35 cellular contexts compared by ENCODE assay signal in genomic region chr22:27284314-27284713, GRCh38.
"Had no signal": no experiment of that assay in that cellular context is flagged by ENCODE, and none has a peak within 500 bp of the region (broad histone marks: within the 10 kb centered on the region; RNA-seq: fewer than 3 reads in every experiment).

No MANE protein-coding gene starts in this region.

- H3K4me1 Mint-ChIP-seq: activated CD4-positive, alpha-beta memory T cell treated with anti-CD3 and anti-CD28 coated beads, Interleukin-2, amount 10 ng/mL, durations not matched to agents 7 days and 5 days; activated CD4-positive, alpha-beta T cell treated with anti-CD3 and anti-CD28 coated beads for 36 hours; activated CD4-positive, alpha-beta T cell treated with anti-CD3 and anti-CD28 coated beads, Interleukin-2, amount 10 ng/mL, durations not matched to agents 7 days and 5 days; activated naive CD4-positive, alpha-beta T cell treated with anti-CD3 and anti-CD28 coated beads, Interleukin-2, amount 10 ng/mL, durations not matched to agents 7 days and 5 days; activated naive CD4-positive, alpha-beta T cell treated with anti-CD3 and anti-CD28 coated beads, Interleukin-2, amount 50 U/mL, for 24 hours; activated naive CD8-positive, alpha-beta T cell treated with anti-CD3 and anti-CD28 coated beads, Interleukin-2, amount 10 ng/mL, durations not matched to agents 7 days and 5 days; activated naive CD8-positive, alpha-beta T cell treated with anti-CD3 and anti-CD28 coated beads, Interleukin-2, amount 50 U/mL, for 24 hours; central memory CD8-positive, alpha-beta T cell; T-cell; T-helper 17 cell had no signal

- H3K27me3 Mint-ChIP-seq: activated CD4-positive, alpha-beta memory T cell treated with anti-CD3 and anti-CD28 coated beads, Interleukin-2, amount 10 ng/mL, durations not matched to agents 7 days and 5 days; activated CD4-positive, alpha-beta T cell treated with anti-CD3 and anti-CD28 coated beads, Interleukin-2, amount 10 ng/mL, durations not matched to agents 7 days and 5 days; activated naive CD4-positive, alpha-beta T cell treated with anti-CD3 and anti-CD28 coated beads, Interleukin-2, amount 10 ng/mL, durations not matched to agents 7 days and 5 days; activated naive CD8-positive, alpha-beta T cell treated with anti-CD3 and anti-CD28 coated beads, Interleukin-2, amount 10 ng/mL, durations not matched to agents 7 days and 5 days; central memory CD8-positive, alpha-beta T cell had no signal

- H3K4me1 ChIP-seq: ascending aorta, body of pancreas had no signal

- DNase-seq: activated CD4-positive, alpha-beta memory T cell treated with anti-CD3 and anti-CD28 coated beads, Interleukin-2, amount 10 ng/mL, durations not matched to agents 7 days and 5 days; activated CD4-positive, alpha-beta T cell treated with anti-CD3 and anti-CD28 coated beads for 1 hour; activated CD4-positive, alpha-beta T cell treated with anti-CD3 and anti-CD28 coated beads for 36 hours; activated CD4-positive, alpha-beta T cell treated with anti-CD3 and anti-CD28 coated beads for 48 hours; activated CD4-positive, alpha-beta T cell treated with anti-CD3 and anti-CD28 coated beads, Interleukin-2, amount 10 ng/mL, durations not matched to agents 7 days and 5 days; activated CD4-positive, alpha-beta T cell treated with anti-CD3 and anti-CD28 coated beads, Interleukin-2, amount 50 U/mL, for 48 hours; activated CD4-positive, CD25-positive, alpha-beta regulatory T cell; activated CD8-positive, alpha-beta memory T cell treated with anti-CD3 and anti-CD28 coated beads for 24 hours; activated CD8-positive, alpha-beta memory T cell treated with anti-CD3 and anti-CD28 coated beads, Interleukin-2, amount 50 U/mL, for 4 hours; activated CD8-positive, alpha-beta T cell treated with anti-CD3 and anti-CD28 coated beads, Interleukin-2, amount 10 ng/mL, durations not matched to agents 7 days and 5 days; activated effector memory CD4-positive, alpha-beta T cell treated with Interleukin-2 at 50 U/mL for 16 hours; activated gamma-delta T cell; activated naive CD4-positive, alpha-beta T cell treated with anti-CD3 and anti-CD28 coated beads, Interleukin-2, amount 10 ng/mL, durations not matched to agents 7 days and 5 days; activated naive CD4-positive, alpha-beta T cell treated with Interleukin-2 at 50 U/mL for 16 hours; activated naive CD8-positive, alpha-beta T cell treated with anti-CD3 and anti-CD28 coated beads, Interleukin-2, amount 10 ng/mL, durations not matched to agents 7 days and 5 days; activated naive CD8-positive, alpha-beta T cell treated with anti-CD3 and anti-CD28 coated beads, Interleukin-2, amount 50 U/mL, for 24 hours; activated T-cell treated with anti-CD3 and anti-CD28 coated beads for 4 hours; activated T-cell treated with anti-CD3 and anti-CD28 coated beads, Interleukin-2, amount 50 U/mL, for 1 hour; activated T-cell treated with anti-CD3 and anti-CD28 coated beads, Interleukin-2, amount 50 U/mL, for 4 hours; activated T-cell treated with anti-CD3 and anti-CD28 coated beads, Interleukin-2, amount 50 U/mL, for 72 hours; amygdala; body of pancreas; cerebellar nuclear complex; T-cell; T-helper 17 cell; T1000; WERI-Rb-1 had no signal

- H3K9me3 Mint-ChIP-seq: activated CD4-positive, alpha-beta memory T cell treated with anti-CD3 and anti-CD28 coated beads, Interleukin-2, amount 10 ng/mL, durations not matched to agents 7 days and 5 days; activated CD4-positive, alpha-beta T cell treated with anti-CD3 and anti-CD28 coated beads, Interleukin-2, amount 10 ng/mL, durations not matched to agents 7 days and 5 days; activated naive CD4-positive, alpha-beta T cell treated with anti-CD3 and anti-CD28 coated beads, Interleukin-2, amount 50 U/mL, for 24 hours; central memory CD8-positive, alpha-beta T cell had no signal

- H3K27me3 ChIP-seq: ascending aorta, body of pancreas, cardiac muscle cell had no signal

- H3K4me3 ChIP-seq: ascending aorta, body of pancreas, cardiac muscle cell had no signal

- H3K4me3 Mint-ChIP-seq: activated CD4-positive, alpha-beta memory T cell treated with anti-CD3 and anti-CD28 coated beads, Interleukin-2, amount 10 ng/mL, durations not matched to agents 7 days and 5 days; activated CD4-positive, alpha-beta T cell treated with anti-CD3 and anti-CD28 coated beads for 36 hours; activated CD4-positive, alpha-beta T cell treated with anti-CD3 and anti-CD28 coated beads, Interleukin-2, amount 10 ng/mL, durations not matched to agents 7 days and 5 days; activated CD8-positive, alpha-beta T cell treated with anti-CD3 and anti-CD28 coated beads, Interleukin-2, amount 10 ng/mL, durations not matched to agents 7 days and 5 days; activated naive CD4-positive, alpha-beta T cell treated with anti-CD3 and anti-CD28 coated beads, Interleukin-2, amount 10 ng/mL, durations not matched to agents 7 days and 5 days; activated naive CD4-positive, alpha-beta T cell treated with anti-CD3 and anti-CD28 coated beads, Interleukin-2, amount 50 U/mL, for 24 hours; activated naive CD8-positive, alpha-beta T cell; activated naive CD8-positive, alpha-beta T cell treated with anti-CD3 and anti-CD28 coated beads, Interleukin-2, amount 10 ng/mL, durations not matched to agents 7 days and 5 days; activated naive CD8-positive, alpha-beta T cell treated with anti-CD3 and anti-CD28 coated beads, Interleukin-2, amount 50 U/mL, for 24 hours; activated T-cell treated with anti-CD3 and anti-CD28 coated beads, Interleukin-2, amount 50 U/mL, for 4 hours; activated T-cell treated with anti-CD3 and anti-CD28 coated beads, Interleukin-2, amount 50 U/mL, for 72 hours; central memory CD8-positive, alpha-beta T cell; T-cell; T-helper 17 cell; WTC11 had no signal

- ATAC-seq: activated CD4-positive, alpha-beta T cell treated with anti-CD3 and anti-CD28 coated beads for 36 hours; activated CD4-positive, CD25-positive, alpha-beta regulatory T cell treated with anti-CD3 and anti-CD28 coated beads, Interleukin-2, amount 50 U/mL, for 24 hours; activated CD8-positive, alpha-beta T cell treated with anti-CD3 and anti-CD28 coated beads, Interleukin-2, amount 10 ng/mL, durations not matched to agents 7 days and 5 days; activated naive CD8-positive, alpha-beta T cell treated with anti-CD3 and anti-CD28 coated beads, Interleukin-2, amount 50 U/mL, for 24 hours; activated T-cell treated with anti-CD3 and anti-CD28 coated beads, Interleukin-2, amount 50 U/mL, for 4 hours; activated T-cell treated with anti-CD3 and anti-CD28 coated beads, Interleukin-2, amount 50 U/mL, for 72 hours; body of pancreas; T-cell; T-helper 17 cell; WTC11 had no signal

- H3K9me3 ChIP-seq: body of pancreas had no signal

- H3K36me3 ChIP-seq: ascending aorta, cardiac muscle cell, WERI-Rb-1 had no signal

- H3K27ac Mint-ChIP-seq: activated CD4-positive, alpha-beta memory T cell treated with anti-CD3 and anti-CD28 coated beads, Interleukin-2, amount 10 ng/mL, durations not matched to agents 7 days and 5 days; activated CD4-positive, alpha-beta T cell treated with anti-CD3 and anti-CD28 coated beads for 36 hours; activated CD4-positive, alpha-beta T cell treated with anti-CD3 and anti-CD28 coated beads, Interleukin-2, amount 10 ng/mL, durations not matched to agents 7 days and 5 days; activated CD8-positive, alpha-beta T cell treated with anti-CD3 and anti-CD28 coated beads, Interleukin-2, amount 10 ng/mL, durations not matched to agents 7 days and 5 days; activated naive CD4-positive, alpha-beta T cell treated with anti-CD3 and anti-CD28 coated beads, Interleukin-2, amount 10 ng/mL, durations not matched to agents 7 days and 5 days; activated naive CD4-positive, alpha-beta T cell treated with anti-CD3 and anti-CD28 coated beads, Interleukin-2, amount 50 U/mL, for 24 hours; activated naive CD8-positive, alpha-beta T cell; activated naive CD8-positive, alpha-beta T cell treated with anti-CD3 and anti-CD28 coated beads, Interleukin-2, amount 10 ng/mL, durations not matched to agents 7 days and 5 days; activated naive CD8-positive, alpha-beta T cell treated with anti-CD3 and anti-CD28 coated beads, Interleukin-2, amount 50 U/mL, for 24 hours; activated T-cell treated with anti-CD3 and anti-CD28 coated beads, Interleukin-2, amount 50 U/mL, for 72 hours; activated T-helper 2 cell treated with anti-CD3 and anti-CD28 coated beads, Interferon-gamma antibody, Interleukin-2, Interleukin-4, amounts not matched to agents 10 μg/mL and 5 μg/mL and 100 μg/mL, durations not matched to agents 14 hours and 24 hours and 36 hours; T-cell; T-helper 17 cell; WTC11 had no signal

- H3K36me3 Mint-ChIP-seq: activated naive CD4-positive, alpha-beta T cell treated with anti-CD3 and anti-CD28 coated beads, Interleukin-2, amount 10 ng/mL, durations not matched to agents 7 days and 5 days; activated naive CD4-positive, alpha-beta T cell treated with anti-CD3 and anti-CD28 coated beads, Interleukin-2, amount 50 U/mL, for 24 hours; activated naive CD8-positive, alpha-beta T cell; activated naive CD8-positive, alpha-beta T cell treated with anti-CD3 and anti-CD28 coated beads, Interleukin-2, amount 10 ng/mL, durations not matched to agents 7 days and 5 days; T-cell had no signal

- H3K27ac ChIP-seq: ascending aorta, body of pancreas, cardiac muscle cell, WERI-Rb-1 had no signal
